In genomic region chr2:16475581-16475980, GRCh38 we compare ENCODE assay signal across 20 cellular contexts.
DNase-seq lines count a peak whose midpoint lies in the region; ATAC-seq, FAIRE-seq and TF ChIP-seq lines count a peak whose summit lies in the region.
"Had no signal": no experiment of that assay in that cellular context is flagged by ENCODE, and none has a peak within 500 bp of the region (broad histone marks: within the 10 kb centered on the region; RNA-seq: fewer than 3 reads in every experiment).

No MANE protein-coding gene starts in this region.

- no peak overlapping the region for H3K27ac Mint-ChIP-seq in MCF 10A (ENCODE audit: low read depth, unreplicated experiment)
- H3K27ac Mint-ChIP-seq in endodermal cell = no peak overlapping the region
- H3K27ac Mint-ChIP-seq: HFFc6 had no signal

- TF ChIP-seq CTCF in MCF 10A (IDR thresholded peaks at IDR 0.05; ENCODE audit: unreplicated experiment) = no peak
- no peak for TF ChIP-seq CTCF in breast epithelium (IDR thresholded peaks at IDR 0.05)
- TF ChIP-seq CTCF in endodermal cell (conservative IDR thresholded peaks at IDR 0.05) = no peak

- H3K36me3 ChIP-seq in breast epithelium (no peaks in the 10 kb centered on the region), endodermal cell (ENCODE audit: control insufficient read depth, insufficient read depth, low read length) (no peaks in the 10 kb centered on the region)
- H3K36me3 ChIP-seq: BLaER1 treated with 17β-estradiol and CSF1 and Interleukin-3, amounts not matched to agents 10 nM and 100 nM; MG63 had no signal

- H3K27me3 Mint-ChIP-seq in MCF 10A (ENCODE audit: insufficient read depth, unreplicated experiment) (no peaks in the 10 kb centered on the region), endodermal cell (ENCODE audit: insufficient read depth) (peaks cover 9% of the 10 kb centered on the region)

- H3K4me3 ChIP-seq in breast epithelium (no peak overlapping the region), endodermal cell (ENCODE audit: low read length) (no peak overlapping the region)
- H3K4me3 ChIP-seq: BLaER1 treated with 17β-estradiol and CSF1 and Interleukin-3, amounts not matched to agents 10 nM and 100 nM; MG63 had no signal

- no peak for TF ChIP-seq POLR2A in breast epithelium (IDR thresholded peaks at IDR 0.05)

- H3K36me3 Mint-ChIP-seq in MCF 10A (ENCODE audit: insufficient read depth, unreplicated experiment) = no peaks in the 10 kb centered on the region
- H3K36me3 Mint-ChIP-seq in endodermal cell (ENCODE audit: low read depth) = no peaks in the 10 kb centered on the region

- H3K4me3 Mint-ChIP-seq in MCF 10A (ENCODE audit: unreplicated experiment) = no peak overlapping the region
- H3K4me3 Mint-ChIP-seq in endodermal cell = no peak overlapping the region
- H3K4me3 Mint-ChIP-seq: HFFc6 had no signal

- CTCF ChIA-PET in MCF 10A (lab: Yijun Ruan, JAX) = interaction anchor here (0.6 to 2.3 kb wide), 3 partner anchors 130 to 536 kb away, joined by 3 to 5 read pairs (median 4); no protein-coding TSS in a partner anchor

- intact Hi-C loops in MCF 10A (cut with micrococcal nuclease) = no loop called here
- intact Hi-C loops in breast epithelium (cut with DNase I; ENCODE audit: low total_unique reads) = no loop called here

- no peak for ATAC-seq in HG03442 (IDR thresholded peaks at IDR 0.05; ENCODE audit: unreplicated experiment)
- ATAC-seq: Panc1 had no signal

- H3K27ac ChIP-seq in breast epithelium = no peak overlapping the region
- H3K27ac ChIP-seq in endodermal cell (ENCODE audit: low read depth, low read length) = no peak overlapping the region
- H3K27ac ChIP-seq: BLaER1 treated with 17β-estradiol and CSF1 and Interleukin-3, amounts not matched to agents 10 nM and 100 nM; KMS-11 had no signal

- H3K9me3 Mint-ChIP-seq in MCF 10A (ENCODE audit: unreplicated experiment) = no peaks in the 10 kb centered on the region
- H3K9me3 Mint-ChIP-seq in endodermal cell = no peaks in the 10 kb centered on the region

- H3K27me3 ChIP-seq in breast epithelium (no peaks in the 10 kb centered on the region), endodermal cell (ENCODE audit: control insufficient read depth, insufficient read depth, low read length, poor library complexity, severe bottlenecking) (no peaks in the 10 kb centered on the region)
- H3K27me3 ChIP-seq: BLaER1 treated with 17β-estradiol and CSF1 and Interleukin-3, amounts not matched to agents 10 nM and 100 nM; MG63 had no signal

- WGBS in endodermal cell (ENCODE audit: insufficient coverage in 1 of 2, insufficient read length in 1 of 2), 2 experiments = 93% methylated on average over 3 to 4 of the region's 4 CpGs

- no peaks in the 10 kb centered on the region for H3K4me1 Mint-ChIP-seq in MCF 10A (ENCODE audit: insufficient read depth, unreplicated experiment)
- H3K4me1 Mint-ChIP-seq in endodermal cell = peaks cover 5% of the 10 kb centered on the region

- no TSS peak for BruUV-seq in MCF 10A (replicated peaks; lab: Mats Ljungman, UMichigan)

- H3K4me1 ChIP-seq in breast epithelium (no peaks in the 10 kb centered on the region), endodermal cell (ENCODE audit: control insufficient read depth, insufficient read depth, low read length) (peaks cover 3% of the 10 kb centered on the region)
- H3K4me1 ChIP-seq: BLaER1 treated with 17β-estradiol and CSF1 and Interleukin-3, amounts not matched to agents 10 nM and 100 nM had no signal

- H3K9me3 ChIP-seq in breast epithelium = no peaks in the 10 kb centered on the region
- H3K9me3 ChIP-seq in endodermal cell (ENCODE audit: control insufficient read depth, low read length) = no peaks in the 10 kb centered on the region
- H3K9me3 ChIP-seq: BLaER1 treated with 17β-estradiol and CSF1 and Interleukin-3, amounts not matched to agents 10 nM and 100 nM; MG63 had no signal

- no peak for FAIRE-seq in urothelium cell line (lab: Jason Lieb, UNC)

- DNase-seq in MCF 10A (ENCODE audit: unreplicated experiment) (peak; percentile 55), breast epithelium (ENCODE audit: low spot score in 2 of 2) (no peak), endodermal cell (peak; percentile 54), kidney glomerular epithelial cell (lab: John Stamatoyannopoulos, UW) (peak; percentile 67), urothelium cell line (ENCODE audit: low spot score) (peak; percentile 22), cortex of kidney (lab: John Stamatoyannopoulos, UW) (no peak), GM19240 (ENCODE audit: insufficient read length, low spot score) (no peak)
- DNase-seq: DND-41, GF-D8, HFFc6, MG63, NCI-H1092 treated with DMSO at 0.1 percent for 48 hours, NCI-H1694 treated with DMSO at 0.1 percent for 48 hours, NCI-H446 treated with DMSO at 0.1 percent for 48 hours, NCI-H774, SIG-M5 had no signal

- POLR2A ChIA-PET in MCF 10A (lab: Yijun Ruan, JAX) = interaction anchor here (0.7 to 1.9 kb wide), 3 partner anchors 13 to 137 kb away, joined by 3 to 4 read pairs (median 4); no protein-coding TSS in a partner anchor

- no peak overlapping the region for H3K9ac ChIP-seq in endodermal cell (ENCODE audit: extremely low read depth, low read length, poor library complexity, severe bottlenecking)
- H3K9ac ChIP-seq: BLaER1 treated with 17β-estradiol and CSF1 and Interleukin-3, amounts not matched to agents 10 nM and 100 nM; KMS-11 had no signal

Comparison
In these comparisons a context has a peak if more than half of its experiments do, and no peak if none do; other contexts are left out.
1. DNase-seq: peak in MCF 10A (single experiment), endodermal cell (single experiment), kidney glomerular epithelial cell (single experiment) and urothelium cell line (single experiment); none in breast epithelium (0 of 2), cortex of kidney (single experiment) and GM19240 (single experiment).